8 cellular contexts compared by ENCODE assay signal in the genomic region with DNA sequence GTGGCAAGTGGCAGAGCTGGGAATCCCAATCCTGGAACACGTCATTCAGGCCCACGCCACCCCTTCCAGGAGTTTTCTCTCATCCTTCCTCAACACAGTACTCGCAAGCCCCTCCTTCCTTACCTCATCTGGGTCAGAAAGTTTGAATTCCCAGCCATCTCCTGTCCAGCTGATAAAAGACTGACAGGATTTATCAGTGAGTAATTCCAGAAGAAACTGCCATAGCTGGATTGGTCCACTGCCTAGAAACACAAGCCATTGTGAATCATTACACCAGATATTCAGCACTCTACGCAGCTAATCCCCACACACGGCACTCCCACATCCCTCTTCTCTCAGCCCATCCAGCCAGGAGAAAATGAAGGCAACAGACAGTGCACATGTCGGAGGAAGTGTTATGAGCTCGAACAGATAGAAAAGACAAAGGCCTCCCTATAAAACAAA.
A peak's percentile ranks its signal among the peaks of the same experiment; 100 is the strongest.
DNase-seq lines count a peak whose midpoint lies in the region; ATAC-seq, FAIRE-seq and TF ChIP-seq lines count a peak whose summit lies in the region.

No MANE protein-coding gene starts in this region.

- intact Hi-C loops in pancreas (cut with DNase I), result no loop called here
- intact Hi-C loops in PC-9 (cut with micrococcal nuclease; ENCODE audit: unreplicated experiment), result no loop called here

- no peak for DNase-seq in CD4-positive, CD25-positive, alpha-beta regulatory T cell
- DNase-seq in T-helper 17 cell (no peak), foreskin fibroblast (peak; percentile 67 to 83), pancreas (no peak), T1000 (lab: John Stamatoyannopoulos, UW) (no peak), GM19238 (ENCODE audit: insufficient read length, low spot score) (no peak), PC-9 (no peak)

- peak overlapping the region; percentile 95 to 99 (median 98) for H3K27ac Mint-ChIP-seq in CD4-positive, CD25-positive, alpha-beta regulatory T cell
- H3K27ac Mint-ChIP-seq in T-helper 17 cell, result peak overlapping the region; percentile 100

- peaks cover 91% of the 10 kb centered on the region for H3K36me3 Mint-ChIP-seq in CD4-positive, CD25-positive, alpha-beta regulatory T cell
- peaks cover 29% of the 10 kb centered on the region for H3K36me3 Mint-ChIP-seq in T-helper 17 cell (ENCODE audit: low read depth)

- no peaks in the 10 kb centered on the region for H3K9me3 ChIP-seq in CD4-positive, CD25-positive, alpha-beta regulatory T cell (ENCODE audit: control insufficient read depth in 2 of 2, low read length in 2 of 2)
- H3K9me3 ChIP-seq in T-helper 17 cell (ENCODE audit: control insufficient read depth, low read length, poor library complexity, severe bottlenecking) (no peaks in the 10 kb centered on the region), pancreas (no peaks in the 10 kb centered on the region), PC-9 (ENCODE audit: insufficient read depth, low read depth) (no peaks in the 10 kb centered on the region)

- 73 to 74% methylated on average over 7 of the region's 7 CpGs for WGBS in pancreas, 2 donors

- peaks cover 5% of the 10 kb centered on the region; the same call in 1 of the 2 replicates for H3F3A ChIP-seq in PC-9 (ENCODE audit: insufficient read depth, low read depth)

- POLR2A ChIA-PET in PC-9 (lab: Charles Lee; ENCODE audit: unreplicated experiment), result interaction anchor here (0.7 kb wide), 1 partner anchor 121 kb away, joined by 4 read pairs; no protein-coding TSS in a partner anchor

- H3K4me3 ChIP-seq in CD4-positive, CD25-positive, alpha-beta regulatory T cell (ENCODE audit: low read depth, low read length), result peak overlapping the region; percentile 81
- H3K4me3 ChIP-seq in foreskin fibroblast (ENCODE audit: low read depth in 1 of 2, low read length in 2 of 2), result no peak overlapping the region
- no peak overlapping the region for H3K4me3 ChIP-seq in pancreas
- H3K4me3 ChIP-seq in PC-9, result no peak overlapping the region

- TF ChIP-seq CTCF in foreskin fibroblast (IDR thresholded peaks at IDR 0.05; ENCODE audit: low read depth, low read length) (no peak), pancreas (IDR thresholded peaks at IDR 0.05) (no peak), PC-9 (conservative IDR thresholded peaks at IDR 0.05) (no peak)

- H3K27me3 ChIP-seq in CD4-positive, CD25-positive, alpha-beta regulatory T cell (ENCODE audit: control insufficient read depth, insufficient read depth, low read length), result no peaks in the 10 kb centered on the region
- H3K27me3 ChIP-seq in pancreas (no peaks in the 10 kb centered on the region), PC-9 (ENCODE audit: insufficient read depth, low read depth) (no peaks in the 10 kb centered on the region)

- CTCF ChIA-PET in PC-9 (lab: Charles Lee), result no interaction called here

- no peaks in the 10 kb centered on the region for H3K79me2 ChIP-seq in PC-9 (ENCODE audit: low read depth)

- peaks cover 34 to 97% (median 78%) of the 10 kb centered on the region in 4 donors for H3K4me1 Mint-ChIP-seq in CD4-positive, CD25-positive, alpha-beta regulatory T cell
- H3K4me1 Mint-ChIP-seq in T-helper 17 cell, result peaks cover 77% of the 10 kb centered on the region

- H4K20me1 ChIP-seq in PC-9 (ENCODE audit: insufficient read depth), result no peaks in the 10 kb centered on the region

- peak overlapping the region; percentile 97 for H3K27ac ChIP-seq in CD4-positive, CD25-positive, alpha-beta regulatory T cell (ENCODE audit: insufficient read depth, low read length, poor library complexity, severe bottlenecking)
- H3K27ac ChIP-seq in pancreas, result peak overlapping the region in 2 of 4 donors; percentile 54 to 56
- no peak overlapping the region for H3K27ac ChIP-seq in PC-9

- BruUV-seq in PC-9 (replicated peaks; lab: Mats Ljungman, UMichigan), result no TSS peak

- no peaks in the 10 kb centered on the region for H3K9me2 ChIP-seq in PC-9 (ENCODE audit: insufficient read depth)

- no peak overlapping the region for H3K4me2 ChIP-seq in PC-9

- peaks cover 67% of the 10 kb centered on the region for H3K4me1 ChIP-seq in CD4-positive, CD25-positive, alpha-beta regulatory T cell (ENCODE audit: control insufficient read depth, insufficient read depth, low read length, poor library complexity, severe bottlenecking)
- peaks cover 0 to 9% (median 5%) of the 10 kb centered on the region in 3 donors for H3K4me1 ChIP-seq in pancreas
- peaks cover 13% of the 10 kb centered on the region for H3K4me1 ChIP-seq in PC-9 (replicated peaks; ENCODE audit: insufficient read depth)

- peaks cover 7% of the 10 kb centered on the region for H3K27me3 Mint-ChIP-seq in CD4-positive, CD25-positive, alpha-beta regulatory T cell
- H3K27me3 Mint-ChIP-seq in T-helper 17 cell, result no peaks in the 10 kb centered on the region

- FAIRE-seq in pancreas (lab: Jason Lieb, UNC), result no peak

- H3K4me3 Mint-ChIP-seq in CD4-positive, CD25-positive, alpha-beta regulatory T cell, result peak overlapping the region; percentile 78 to 85 (median 82)
- H3K4me3 Mint-ChIP-seq in T-helper 17 cell, result peak overlapping the region; percentile 68

- peaks cover 96% of the 10 kb centered on the region for H3K36me3 ChIP-seq in CD4-positive, CD25-positive, alpha-beta regulatory T cell (ENCODE audit: control insufficient read depth, insufficient read depth, low read length)
- H3K36me3 ChIP-seq in pancreas, result peaks cover 0 to 7% (median 0%) of the 10 kb centered on the region in 3 donors
- H3K36me3 ChIP-seq in PC-9 (ENCODE audit: low read depth), result peaks cover 23% of the 10 kb centered on the region

- H3K9me3 Mint-ChIP-seq in CD4-positive, CD25-positive, alpha-beta regulatory T cell, result no peaks in the 10 kb centered on the region

- no peak for ATAC-seq in CD4-positive, CD25-positive, alpha-beta regulatory T cell (ENCODE audit: low read depth in 2 of 2)
- ATAC-seq in T-helper 17 cell (no peak), pancreas (peak in 3 of 4 donors; percentile 64 to 73 (median 70)), GM19035 (IDR thresholded peaks at IDR 0.05; ENCODE audit: unreplicated experiment) (no peak)

- no peak overlapping the region for H2AFZ ChIP-seq in PC-9

Comparison
In these comparisons a context has a peak if more than half of its experiments do, and no peak if none do; other contexts are left out.
1. ATAC-seq: peak in pancreas (3 of 4); none in CD4-positive, CD25-positive, alpha-beta regulatory T cell (0 of 2), T-helper 17 cell (single experiment) and GM19035 (single experiment).
2. DNase-seq: peak in foreskin fibroblast (2 of 2); none in CD4-positive, CD25-positive, alpha-beta regulatory T cell (0 of 3), T-helper 17 cell (0 of 3), pancreas (0 of 6), T1000 (single experiment), GM19238 (single experiment) and PC-9 (0 of 2).